ENCODE assay signal across 26 cellular contexts in the genomic region with DNA sequence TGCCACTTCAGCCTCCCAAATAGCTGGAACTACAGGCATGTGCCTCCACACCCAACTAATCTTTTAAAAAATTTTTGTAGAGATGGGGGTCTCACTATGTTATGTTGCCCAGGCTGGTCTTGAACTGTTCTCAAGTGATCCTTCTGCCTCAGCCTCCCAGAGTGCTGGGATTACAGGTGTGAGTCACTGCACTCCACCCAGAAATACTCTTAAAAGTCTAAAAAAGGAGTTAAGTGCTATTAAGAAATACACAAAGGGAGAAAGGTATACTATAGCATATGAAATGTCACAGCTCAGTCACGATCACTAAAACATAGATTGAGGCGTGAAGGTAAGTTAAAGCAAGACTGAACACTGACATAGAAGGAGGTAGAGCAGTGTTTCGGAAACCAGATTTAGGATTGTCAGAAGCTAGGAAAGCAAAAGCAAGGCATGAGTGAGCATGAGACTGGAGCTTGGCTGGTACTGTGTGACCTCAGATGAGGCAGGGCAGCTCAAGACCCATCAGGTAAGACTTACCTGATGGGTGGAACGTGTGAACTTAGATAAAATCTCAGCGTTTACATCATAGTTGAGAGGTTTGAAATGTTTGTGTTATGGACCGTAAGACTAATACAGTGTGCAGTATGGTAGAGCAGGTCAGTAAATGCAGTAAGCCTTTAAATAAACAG. TPM values are rescaled to one million over a fixed set of nuclear protein-coding genes. Genes with fewer than 3 reads are reported as not detected.
DNase-seq lines count a peak whose midpoint lies in the region; ATAC-seq, FAIRE-seq and TF ChIP-seq lines count a peak whose summit lies in the region.
"Had no signal": no experiment of that assay in that cellular context is flagged by ENCODE, and none has a peak within 500 bp of the region (broad histone marks: within the 10 kb centered on the region; RNA-seq: fewer than 3 reads in every experiment).

No MANE protein-coding gene starts in this region.

- H3K4me1 ChIP-seq in endocrine pancreas (ENCODE audit: control insufficient read depth, insufficient read depth, low read length): peaks cover 5% of the 10 kb centered on the region

- peaks cover 5 to 8% of the 10 kb centered on the region in 2 donors for H3K36me3 Mint-ChIP-seq in naive B cell
- H3K36me3 Mint-ChIP-seq: activated naive CD8-positive, alpha-beta T cell treated with anti-CD3 and anti-CD28 coated beads for 36 hours had no signal

- H3K9me3 ChIP-seq in endocrine pancreas (ENCODE audit: control insufficient read depth, low read length): no peaks in the 10 kb centered on the region
- H3K9me3 ChIP-seq: thoracic aorta had no signal

- H3K9ac ChIP-seq in endocrine pancreas (ENCODE audit: control insufficient read depth, insufficient read depth, low read length): peak overlapping the region; percentile 13

- FAIRE-seq in H54 (lab: Jason Lieb, UNC): peak; percentile 27
- FAIRE-seq: astrocyte, K562 had no signal

- no peaks in the 10 kb centered on the region for H3K36me3 ChIP-seq in endocrine pancreas (ENCODE audit: control insufficient read depth, insufficient read depth, low read length)
- H3K36me3 ChIP-seq: thoracic aorta had no signal

- H3K27me3 Mint-ChIP-seq in naive B cell: no peaks in the 10 kb centered on the region
- H3K27me3 Mint-ChIP-seq: activated CD4-positive, alpha-beta memory T cell treated with anti-CD3 and anti-CD28 coated beads for 36 hours; activated naive CD8-positive, alpha-beta T cell treated with anti-CD3 and anti-CD28 coated beads for 36 hours; CD4-positive, alpha-beta T cell; naive thymus-derived CD8-positive, alpha-beta T cell; T-cell had no signal

- H3K27me3 ChIP-seq in endocrine pancreas (ENCODE audit: control insufficient read depth, insufficient read depth, low read length): no peaks in the 10 kb centered on the region

- H3K4me3 ChIP-seq in endocrine pancreas (ENCODE audit: control insufficient read depth, insufficient read depth, low read length): no peak overlapping the region
- H3K4me3 ChIP-seq: K562, thoracic aorta had no signal

- no peak for TF ChIP-seq POLR2A in H54 (IDR thresholded peaks at IDR 0.05; ENCODE audit: low read depth, low read length)

- no peak overlapping the region for H3K4me3 Mint-ChIP-seq in naive B cell
- H3K4me3 Mint-ChIP-seq: activated CD4-positive, alpha-beta memory T cell treated with anti-CD3 and anti-CD28 coated beads for 36 hours; activated naive CD8-positive, alpha-beta T cell treated with anti-CD3 and anti-CD28 coated beads for 36 hours; CD4-positive, alpha-beta T cell; naive thymus-derived CD8-positive, alpha-beta T cell; T-cell had no signal

- H3K9me3 Mint-ChIP-seq in naive B cell: no peaks in the 10 kb centered on the region
- H3K9me3 Mint-ChIP-seq: activated CD4-positive, alpha-beta memory T cell treated with anti-CD3 and anti-CD28 coated beads for 36 hours; activated naive CD8-positive, alpha-beta T cell treated with anti-CD3 and anti-CD28 coated beads for 36 hours; activated T-helper 2 cell treated with anti-CD3 and anti-CD28 coated beads, Interferon-gamma antibody, Interleukin-2, Interleukin-4, amounts not matched to agents 10 μg/mL and 5 μg/mL and 100 μg/mL, durations not matched to agents 14 hours and 24 hours and 36 hours; CD4-positive, alpha-beta T cell; naive thymus-derived CD8-positive, alpha-beta T cell; T-cell had no signal

- H3K4me1 Mint-ChIP-seq in naive B cell: peaks cover 23 to 44% (median 43%) of the 10 kb centered on the region in 3 donors

- DNase-seq in H54 (ENCODE audit: insufficient read length, low spot score) (no peak), LoVo (ENCODE audit: low spot score) (peak; percentile 34), naive B cell (no peak), anterior cingulate cortex (lab: John Stamatoyannopoulos, UW) (no peak), NCI-H446 (lab: John Stamatoyannopoulos, UW) (no peak), SW 1271 (lab: John Stamatoyannopoulos, UW) (no peak)
- DNase-seq: activated CD4-positive, alpha-beta memory T cell treated with anti-CD3 and anti-CD28 coated beads for 36 hours; activated naive CD8-positive, alpha-beta T cell treated with anti-CD3 and anti-CD28 coated beads for 36 hours; CD4-positive, alpha-beta T cell; central memory CD4-positive, alpha-beta T cell; dermis blood vessel endothelial cell; naive thymus-derived CD8-positive, alpha-beta T cell; NCI-H1436 treated with DMSO at 0.1 percent for 48 hours; NCI-H2171; NCI-H526 treated with DMSO at 0.1 percent for 48 hours; occipital lobe; right cardiac atrium; SHP77 treated with DMSO at 0.1 percent for 48 hours; stimulated activated CD4-positive, alpha-beta T cell treated with anti-CD3 and anti-CD28 coated beads, Interleukin-4, amount 100 ng/mL, for 1 hour; stimulated activated naive CD4-positive, alpha-beta T cell; T-cell had no signal

- H3K27ac Mint-ChIP-seq in naive B cell: peak overlapping the region in 4 of 6 donors; percentile 12 to 37 (median 25)
- H3K27ac Mint-ChIP-seq: activated CD4-positive, alpha-beta memory T cell treated with anti-CD3 and anti-CD28 coated beads for 36 hours; activated naive CD8-positive, alpha-beta T cell treated with anti-CD3 and anti-CD28 coated beads for 36 hours; activated T-helper 2 cell treated with anti-CD3 and anti-CD28 coated beads, Interferon-gamma antibody, Interleukin-2, Interleukin-4, amounts not matched to agents 10 μg/mL and 5 μg/mL and 100 μg/mL, durations not matched to agents 14 hours and 24 hours and 36 hours; CD4-positive, alpha-beta T cell; T-cell had no signal

- ATAC-seq in naive B cell (ENCODE audit: low read depth in 2 of 2): no peak
- ATAC-seq: K562; naive thymus-derived CD8-positive, alpha-beta T cell; right cardiac atrium; T-cell had no signal

RNA-seq across cellular contexts. Expression of a gene that starts 9.2 kb away (rescaled TPM):
- 1 to 10 TPM in 5 of 6 donors, under 1 TPM in 1; 0.91 to 4.7 (median 3.3) TPM for polyA plus RNA-seq in naive B cell (ENCODE audit: low read depth in 6 of 6)

RNA-seq across cellular contexts. Expression of a gene that starts 49.1 kb away (rescaled TPM):
- under 1 TPM; 0.05 to 0.39 (median 0.11) TPM for polyA plus RNA-seq in naive B cell (ENCODE audit: low read depth in 6 of 6)
